9 cellular contexts compared by ENCODE assay signal in the genomic region with DNA sequence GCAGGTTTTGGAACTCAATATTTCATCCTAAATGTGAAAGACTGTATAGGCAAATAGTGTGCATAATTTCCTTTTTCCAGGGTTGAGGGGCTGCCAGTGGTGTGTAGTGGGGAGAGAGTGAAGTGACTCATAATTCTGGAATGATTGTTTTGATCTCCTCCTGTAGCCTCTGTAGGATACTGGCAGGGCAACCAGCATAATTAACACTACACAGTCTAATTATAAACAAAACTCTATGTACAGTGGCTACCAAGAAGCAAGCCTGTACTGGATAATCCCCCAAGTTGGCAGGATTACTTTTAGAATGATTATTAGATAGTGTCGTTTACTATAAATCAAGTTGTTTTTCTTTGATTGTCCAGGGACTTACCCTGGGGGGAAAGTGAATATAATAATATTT. TPM values are rescaled to one million over a fixed set of nuclear protein-coding genes. Genes with fewer than 3 reads are reported as not detected.
DNase-seq lines count a peak whose midpoint lies in the region; ATAC-seq and TF ChIP-seq lines count a peak whose summit lies in the region.
"Had no signal": no experiment of that assay in that cellular context is flagged by ENCODE, and none has a peak within 500 bp of the region (broad histone marks: within the 10 kb centered on the region; RNA-seq: fewer than 3 reads in every experiment).

No MANE protein-coding gene starts in this region.

- H3K4me3 ChIP-seq in Panc1 (ENCODE audit: low read depth in 2 of 2, low read length in 2 of 2) (no peak overlapping the region), rectal smooth muscle tissue (ENCODE audit: low read length) (no peak overlapping the region)

- H3K27ac Mint-ChIP-seq in endothelial cell (ENCODE audit: unreplicated experiment) = no peak overlapping the region

- intact Hi-C loops in Panc1 (cut with micrococcal nuclease; ENCODE audit: unreplicated experiment) = no loop called here

- H3K9me3 ChIP-seq in Panc1 (ENCODE audit: control insufficient read depth, insufficient read depth, low read depth, low read length) = no peaks in the 10 kb centered on the region

- DNase-seq in GM03348 (ENCODE audit: low spot score) = peak; percentile 26
- no peak for DNase-seq in Panc1 (ENCODE audit: low read depth, low spot score)
- peak; percentile 48 for DNase-seq in fibroblast of peridontal ligament (ENCODE audit: extremely low read depth)
- no peak for DNase-seq in central memory CD4-positive, alpha-beta T cell
- no peak for DNase-seq in endothelial cell (ENCODE audit: low spot score)
- DNase-seq in HK-2 (ENCODE audit: unreplicated experiment) = no peak
- DNase-seq in epidermal melanocyte (ENCODE audit: insufficient read length, low spot score) = no peak
- DNase-seq: H9 had no signal

- no peaks in the 10 kb centered on the region for H3K4me1 Mint-ChIP-seq in endothelial cell (ENCODE audit: unreplicated experiment)

- peaks cover 14% of the 10 kb centered on the region for H3K4me1 ChIP-seq in Panc1 (ENCODE audit: control insufficient read depth, insufficient read depth, low read length)
- peaks cover 21% of the 10 kb centered on the region for H3K4me1 ChIP-seq in rectal smooth muscle tissue (ENCODE audit: control insufficient read depth, insufficient read depth, low read length)

- peak; percentile 84 for ATAC-seq in Panc1

- no peak overlapping the region for H3K27ac ChIP-seq in Panc1 (ENCODE audit: low read length)
- peak overlapping the region; percentile 40 for H3K27ac ChIP-seq in rectal smooth muscle tissue (ENCODE audit: low read depth, low read length)

- CTCF ChIA-PET in Panc1 (lab: Charles Lee) = no interaction called here

- H3K27me3 Mint-ChIP-seq in endothelial cell (ENCODE audit: unreplicated experiment) = peaks cover 1% of the 10 kb centered on the region

- no peak overlapping the region for H3K9ac ChIP-seq in rectal smooth muscle tissue (ENCODE audit: low read length)

- BruUV-seq in Panc1 (replicated peaks; lab: Mats Ljungman, UMichigan) = no TSS peak

- TF ChIP-seq CTCF in Panc1 (IDR thresholded peaks at IDR 0.05) (no peak), endothelial cell (IDR thresholded peaks at IDR 0.05; ENCODE audit: unreplicated experiment) (no peak)

- in situ Hi-C loops in Panc1 (cut with HindIII; ENCODE audit: low pct_unique_long_range_greater_than_20kb, low sequenced_read_pairs) = no loop called here

- H3K27me3 ChIP-seq in Panc1 (ENCODE audit: control insufficient read depth, insufficient read depth, low read length) (no peaks in the 10 kb centered on the region), rectal smooth muscle tissue (ENCODE audit: control insufficient read depth, insufficient read depth, low read length) (no peaks in the 10 kb centered on the region)

- POLR2A ChIA-PET in Panc1 (lab: Charles Lee) = no interaction called here

- H3K4me3 Mint-ChIP-seq in endothelial cell (ENCODE audit: unreplicated experiment) = no peak overlapping the region
- H3K4me3 Mint-ChIP-seq: H9 had no signal

- H3K36me3 ChIP-seq in Panc1 (ENCODE audit: control insufficient read depth, insufficient read depth, low read length) (no peaks in the 10 kb centered on the region), rectal smooth muscle tissue (ENCODE audit: control insufficient read depth, insufficient read depth, low read length) (no peaks in the 10 kb centered on the region)

- no peaks in the 10 kb centered on the region for H3K9me3 Mint-ChIP-seq in endothelial cell (ENCODE audit: unreplicated experiment)
- H3K9me3 Mint-ChIP-seq: H9 had no signal

- H3K36me3 Mint-ChIP-seq in endothelial cell (ENCODE audit: low read depth, unreplicated experiment) = no peaks in the 10 kb centered on the region

RNA-seq across cellular contexts. Expression of a gene that starts 32.2 kb away (rescaled TPM):
- total RNA-seq in Panc1 (2021; ENCODE audit: unreplicated experiment) (46.6 TPM), endothelial cell (ENCODE audit: unreplicated experiment) (13.2 TPM)
- polyA plus RNA-seq in Panc1 (2012; ENCODE audit: insufficient read length) = 6.6 TPM

Comparison
In these comparisons a context has a peak if more than half of its experiments do, and no peak if none do; other contexts are left out.
1. DNase-seq: peak in GM03348 (single experiment) and fibroblast of peridontal ligament (single experiment); none in Panc1 (single experiment), central memory CD4-positive, alpha-beta T cell (single experiment), endothelial cell (single experiment), HK-2 (single experiment) and epidermal melanocyte (single experiment).